28 cellular contexts compared by ENCODE assay signal in genomic region chr2:37707393-37707792, GRCh38. TPM values are rescaled to one million over a fixed set of nuclear protein-coding genes. Genes with fewer than 3 reads are reported as not detected.
DNase-seq lines count a peak whose midpoint lies in the region; ATAC-seq and TF ChIP-seq lines count a peak whose summit lies in the region.
"Had no signal": no experiment of that assay in that cellular context is flagged by ENCODE, and none has a peak within 500 bp of the region (broad histone marks: within the 10 kb centered on the region; RNA-seq: fewer than 3 reads in every experiment).

No MANE protein-coding gene starts in this region.

- H3K9ac ChIP-seq in Loucy (ENCODE audit: low read depth, low read length, poor library complexity, severe bottlenecking) (no peak overlapping the region), endodermal cell (ENCODE audit: extremely low read depth, low read length, poor library complexity, severe bottlenecking) (no peak overlapping the region)

- DNase-seq in GM12865 (ENCODE audit: low read depth) = peak; percentile 27
- DNase-seq in memory B cell (ENCODE audit: low spot score in 2 of 2) = no peak
- DNase-seq in UCSD-AML1 (lab: John Stamatoyannopoulos, UW; ENCODE audit: unreplicated experiment) = no peak
- DNase-seq in sciatic nerve (ENCODE audit: low spot score) = no peak
- DNase-seq in WERI-Rb-1 = no peak
- DNase-seq in endodermal cell = no peak
- DNase-seq: activated CD4-positive, alpha-beta T cell treated with anti-CD3 and anti-CD28 coated beads, Interleukin-2, amount 50 U/mL, for 1 hour; activated CD8-positive, alpha-beta memory T cell treated with anti-CD3 and anti-CD28 coated beads, Interleukin-2, amount 10 ng/mL, durations not matched to agents 7 days and 5 days; activated naive CD4-positive, alpha-beta T cell treated with anti-CD3 and anti-CD28 coated beads for 36 hours; activated T-cell treated with anti-CD3 and anti-CD28 coated beads, Interleukin-2, amount 50 U/mL, for 72 hours; BE2C; DND-41; effector memory CD4-positive, alpha-beta T cell; foreskin keratinocyte; H9; left ventricle myocardium inferior; NCI-H1048; NCI-H187; NCI-H2171 treated with DMSO at 0.1 percent for 48 hours; NCI-H526 treated with DMSO at 0.1 percent for 48 hours; retina; stimulated activated CD4-positive, alpha-beta T cell treated with anti-CD3 and anti-CD28 coated beads, Interleukin-2, amount 100 ng/mL, for 24 hours; upper lobe of right lung had no signal

- H3K36me3 ChIP-seq in Loucy (ENCODE audit: insufficient read depth, low read length) = no peaks in the 10 kb centered on the region
- H3K36me3 ChIP-seq in WERI-Rb-1 = no peaks in the 10 kb centered on the region
- no peaks in the 10 kb centered on the region for H3K36me3 ChIP-seq in endodermal cell (ENCODE audit: control insufficient read depth, insufficient read depth, low read length)
- H3K36me3 ChIP-seq: BE2C, left ventricle myocardium inferior, upper lobe of right lung had no signal

- H3K4me1 ChIP-seq in Loucy (ENCODE audit: insufficient read depth, low read length, poor library complexity, severe bottlenecking) (peaks cover 48% of the 10 kb centered on the region), endodermal cell (ENCODE audit: control insufficient read depth, insufficient read depth, low read length) (peaks cover 4% of the 10 kb centered on the region)
- H3K4me1 ChIP-seq: BE2C, left ventricle myocardium inferior had no signal

- no peaks in the 10 kb centered on the region for H3K79me2 ChIP-seq in Loucy (ENCODE audit: insufficient read depth, low read length)

- H3K4me1 Mint-ChIP-seq in memory B cell (peaks cover 27% of the 10 kb centered on the region), endodermal cell (peaks cover 5% of the 10 kb centered on the region)

- 90 to 100% methylated on average over 1 of the region's 1 CpG for WGBS in endodermal cell (ENCODE audit: insufficient coverage in 1 of 2, insufficient read length in 1 of 2), 2 experiments

- H3K27me3 ChIP-seq in Loucy (ENCODE audit: insufficient read depth, low read length, poor library complexity, severe bottlenecking) (no peaks in the 10 kb centered on the region), WERI-Rb-1 (ENCODE audit: insufficient read depth, low read depth, severe bottlenecking) (no peaks in the 10 kb centered on the region), endodermal cell (ENCODE audit: control insufficient read depth, insufficient read depth, low read length, poor library complexity, severe bottlenecking) (no peaks in the 10 kb centered on the region)
- H3K27me3 ChIP-seq: BE2C, foreskin keratinocyte, upper lobe of right lung had no signal

- no peak overlapping the region for H3K4me3 ChIP-seq in GM12865 (ENCODE audit: low read depth, low read length)
- no peak overlapping the region for H3K4me3 ChIP-seq in Loucy (ENCODE audit: low read length, poor library complexity, severe bottlenecking)
- H3K4me3 ChIP-seq in WERI-Rb-1 (ENCODE audit: low read depth, low read length) = no peak overlapping the region
- H3K4me3 ChIP-seq in endodermal cell (ENCODE audit: low read length) = no peak overlapping the region
- H3K4me3 ChIP-seq: left ventricle myocardium inferior, smooth muscle cell, upper lobe of right lung had no signal

- no peak overlapping the region for H3K27ac ChIP-seq in WERI-Rb-1
- no peak overlapping the region for H3K27ac ChIP-seq in endodermal cell (ENCODE audit: low read depth, low read length)
- H3K27ac ChIP-seq: foreskin keratinocyte, left ventricle myocardium inferior, upper lobe of right lung had no signal

- H3K4me3 Mint-ChIP-seq in memory B cell (no peak overlapping the region), endodermal cell (no peak overlapping the region)
- H3K4me3 Mint-ChIP-seq: activated CD8-positive, alpha-beta memory T cell treated with anti-CD3 and anti-CD28 coated beads, Interleukin-2, amount 10 ng/mL, durations not matched to agents 7 days and 5 days; activated naive CD4-positive, alpha-beta T cell treated with anti-CD3 and anti-CD28 coated beads for 36 hours; activated T-cell treated with anti-CD3 and anti-CD28 coated beads, Interleukin-2, amount 50 U/mL, for 72 hours; H9; nephron had no signal

- H3K4me2 ChIP-seq in Loucy (ENCODE audit: low read depth, low read length, poor library complexity, severe bottlenecking) = peak overlapping the region; percentile 25
- H3K4me2 ChIP-seq: smooth muscle cell had no signal

- no peaks in the 10 kb centered on the region for H3F3A ChIP-seq in Loucy (ENCODE audit: low read depth)

- H2AFZ ChIP-seq in Loucy (ENCODE audit: low read length) = no peak overlapping the region

- no peaks in the 10 kb centered on the region for H3K9me2 ChIP-seq in Loucy (replicated peaks; ENCODE audit: low read depth, low read length)

- H3K27me3 Mint-ChIP-seq in memory B cell = no peaks in the 10 kb centered on the region
- H3K27me3 Mint-ChIP-seq in endodermal cell (ENCODE audit: insufficient read depth) = no peaks in the 10 kb centered on the region
- H3K27me3 Mint-ChIP-seq: activated CD8-positive, alpha-beta memory T cell treated with anti-CD3 and anti-CD28 coated beads, Interleukin-2, amount 10 ng/mL, durations not matched to agents 7 days and 5 days had no signal

- H3K9me3 ChIP-seq in Loucy (ENCODE audit: insufficient read depth, low read depth, low read length) (no peaks in the 10 kb centered on the region), WERI-Rb-1 (ENCODE audit: severe bottlenecking) (no peaks in the 10 kb centered on the region), endodermal cell (ENCODE audit: control insufficient read depth, low read length) (no peaks in the 10 kb centered on the region)
- H3K9me3 ChIP-seq: BE2C, left ventricle myocardium inferior, upper lobe of right lung had no signal

- H3K36me3 Mint-ChIP-seq in memory B cell = peaks cover 2% of the 10 kb centered on the region
- H3K36me3 Mint-ChIP-seq in endodermal cell (ENCODE audit: low read depth) = no peaks in the 10 kb centered on the region
- H3K36me3 Mint-ChIP-seq: activated CD8-positive, alpha-beta memory T cell treated with anti-CD3 and anti-CD28 coated beads, Interleukin-2, amount 10 ng/mL, durations not matched to agents 7 days and 5 days had no signal

- TF ChIP-seq CTCF in GM12865 (IDR thresholded peaks at IDR 0.05; ENCODE audit: insufficient read depth, low read depth, low read length, missing control alignments) = no peak
- no peak for TF ChIP-seq CTCF in Loucy (conservative IDR thresholded peaks at IDR 0.05; ENCODE audit: low read length)
- TF ChIP-seq CTCF in WERI-Rb-1 (IDR thresholded peaks at IDR 0.05; ENCODE audit: low read depth, low read length) = no peak
- no peak for TF ChIP-seq CTCF in endodermal cell (conservative IDR thresholded peaks at IDR 0.05)

- H3K27ac Mint-ChIP-seq in memory B cell = no peak overlapping the region
- no peak overlapping the region for H3K27ac Mint-ChIP-seq in endodermal cell
- H3K27ac Mint-ChIP-seq: activated naive CD4-positive, alpha-beta T cell treated with anti-CD3 and anti-CD28 coated beads for 36 hours; activated T-cell treated with anti-CD3 and anti-CD28 coated beads, Interleukin-2, amount 50 U/mL, for 72 hours; H9 had no signal

- H4K20me1 ChIP-seq in Loucy (ENCODE audit: insufficient read depth, low read length, poor library complexity, severe bottlenecking) = no peaks in the 10 kb centered on the region

- intact Hi-C loops in sciatic nerve (cut with DNase I) = no loop called here

- H3K9me3 Mint-ChIP-seq in memory B cell (peaks cover 2% of the 10 kb centered on the region), endodermal cell (no peaks in the 10 kb centered on the region)
- H3K9me3 Mint-ChIP-seq: activated naive CD4-positive, alpha-beta T cell treated with anti-CD3 and anti-CD28 coated beads for 36 hours; activated T-cell treated with anti-CD3 and anti-CD28 coated beads, Interleukin-2, amount 50 U/mL, for 72 hours; H9 had no signal

- peak; percentile 50 for ATAC-seq in GM21723 (IDR thresholded peaks at IDR 0.05; ENCODE audit: unreplicated experiment)
- peak; percentile 86 for ATAC-seq in memory B cell (ENCODE audit: low read depth)
- ATAC-seq in sciatic nerve = no peak
- ATAC-seq: activated CD8-positive, alpha-beta memory T cell treated with anti-CD3 and anti-CD28 coated beads, Interleukin-2, amount 10 ng/mL, durations not matched to agents 7 days and 5 days; foreskin keratinocyte; Right ventricle myocardium inferior; upper lobe of right lung had no signal

RNA-seq across cellular contexts. Expression of gene CDC42EP3, which starts 36.0 kb away (rescaled TPM):
- total RNA-seq in sciatic nerve (53.1 TPM), endodermal cell (10 to 100 TPM; 26.4 to 30.2 TPM)
- polyA plus RNA-seq in endodermal cell (2013, experiment 1 of 2) = 23.5 TPM
- 26.2 TPM for polyA plus RNA-seq in endodermal cell (2013, experiment 2 of 2)
